Comparison of ENCODE assay signal across 1 cellular context in genomic region chr5:152437861-152438260, GRCh38.
TF ChIP-seq lines count a peak whose summit lies in the region.

No MANE protein-coding gene starts in this region.

TF ChIP-seq in H1, 55 proteins besides CTCF, POLR2A, EP300 and RAD21:
- no peak for TF ChIP-seq NRF1 (IDR thresholded peaks at IDR 0.05; ENCODE audit: low read depth, low read length)
- TF ChIP-seq CTBP2 (IDR thresholded peaks at IDR 0.05; ENCODE audit: borderline replicate concordance, insufficient read depth, insufficient read length, low read length): no peak
- peak; percentile 39; the same call in 1 of the 2 replicates for TF ChIP-seq SP1 (IDR thresholded peaks at IDR 0.05; ENCODE audit: low read depth, low read length)
- no peak for TF ChIP-seq POU5F1 (IDR thresholded peaks at IDR 0.05; ENCODE audit: low read depth, low read length)
- TF ChIP-seq, protein P1, sequence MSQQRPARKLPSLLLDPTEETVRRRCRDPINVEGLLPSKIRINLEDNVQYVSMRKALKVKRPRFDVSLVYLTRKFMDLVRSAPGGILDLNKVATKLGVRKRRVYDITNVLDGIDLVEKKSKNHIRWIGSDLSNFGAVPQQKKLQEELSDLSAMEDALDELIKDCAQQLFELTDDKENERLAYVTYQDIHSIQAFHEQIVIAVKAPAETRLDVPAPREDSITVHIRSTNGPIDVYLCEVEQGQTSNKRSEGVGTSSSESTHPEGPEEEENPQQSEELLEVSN (IDR thresholded peaks at IDR 0.05): no peak
- no peak for TF ChIP-seq CBX5 (IDR thresholded peaks at IDR 0.05; ENCODE audit: low read depth, low read length)
- TF ChIP-seq EZH2 (IDR thresholded peaks at IDR 0.05; ENCODE audit: low read depth, low read length, severe bottlenecking): no peak
- TF ChIP-seq, protein P2, sequence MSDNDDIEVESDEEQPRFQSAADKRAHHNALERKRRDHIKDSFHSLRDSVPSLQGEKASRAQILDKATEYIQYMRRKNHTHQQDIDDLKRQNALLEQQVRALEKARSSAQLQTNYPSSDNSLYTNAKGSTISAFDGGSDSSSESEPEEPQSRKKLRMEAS (IDR thresholded peaks at IDR 0.05): no peak
- TF ChIP-seq GTF2F1 (IDR thresholded peaks at IDR 0.05; ENCODE audit: borderline replicate concordance, low read depth, low read length): no peak
- TF ChIP-seq KDM5A (IDR thresholded peaks at IDR 0.05; ENCODE audit: low read length): no peak
- TF ChIP-seq SUZ12 (IDR thresholded peaks at IDR 0.05; ENCODE audit: low read length): no peak
- peak; percentile 81 for TF ChIP-seq YY1 (IDR thresholded peaks at IDR 0.05; ENCODE audit: low read depth, low read length)
- no peak for TF ChIP-seq TBP (IDR thresholded peaks at IDR 0.05; ENCODE audit: low read depth, low read length)
- TF ChIP-seq, protein P3, sequence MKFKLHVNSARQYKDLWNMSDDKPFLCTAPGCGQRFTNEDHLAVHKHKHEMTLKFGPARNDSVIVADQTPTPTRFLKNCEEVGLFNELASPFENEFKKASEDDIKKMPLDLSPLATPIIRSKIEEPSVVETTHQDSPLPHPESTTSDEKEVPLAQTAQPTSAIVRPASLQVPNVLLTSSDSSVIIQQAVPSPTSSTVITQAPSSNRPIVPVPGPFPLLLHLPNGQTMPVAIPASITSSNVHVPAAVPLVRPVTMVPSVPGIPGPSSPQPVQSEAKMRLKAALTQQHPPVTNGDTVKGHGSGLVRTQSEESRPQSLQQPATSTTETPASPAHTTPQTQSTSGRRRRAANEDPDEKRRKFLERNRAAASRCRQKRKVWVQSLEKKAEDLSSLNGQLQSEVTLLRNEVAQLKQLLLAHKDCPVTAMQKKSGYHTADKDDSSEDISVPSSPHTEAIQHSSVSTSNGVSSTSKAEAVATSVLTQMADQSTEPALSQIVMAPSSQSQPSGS (IDR thresholded peaks at IDR 0.05; ENCODE audit: low read length): 0 out of 2 replicates have a peak, but pooled peaks have one; percentile 39
- no peak for TF ChIP-seq EGR1 (IDR thresholded peaks at IDR 0.05; ENCODE audit: borderline replicate concordance, low read depth, low read length)
- TF ChIP-seq SIN3A (conservative IDR thresholded peaks at IDR 0.05 in 1 of 2, IDR thresholded peaks at IDR 0.05 in 1 of 2; ENCODE audit: low read depth in 1 of 2, low read length in 2 of 2): no peak
- TF ChIP-seq, protein P4, sequence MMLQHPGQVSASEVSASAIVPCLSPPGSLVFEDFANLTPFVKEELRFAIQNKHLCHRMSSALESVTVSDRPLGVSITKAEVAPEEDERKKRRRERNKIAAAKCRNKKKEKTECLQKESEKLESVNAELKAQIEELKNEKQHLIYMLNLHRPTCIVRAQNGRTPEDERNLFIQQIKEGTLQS (IDR thresholded peaks at IDR 0.05; ENCODE audit: insufficient read depth, low read depth, low read length): no peak
- TF ChIP-seq HDAC2 (IDR thresholded peaks at IDR 0.05; ENCODE audit: borderline replicate concordance in 1 of 2, low read depth in 2 of 2, low read length in 2 of 2): peak in 1 of 2 experiments; percentile 92; a peak in 1 of 4 replicates
- TF ChIP-seq FOSL1 (IDR thresholded peaks at IDR 0.05; ENCODE audit: insufficient read depth, low read depth, low read length): no peak
- TF ChIP-seq SAP30 (IDR thresholded peaks at IDR 0.05; ENCODE audit: insufficient read depth, insufficient replicate concordance, low read length): no peak
- no peak for TF ChIP-seq SIX5 (IDR thresholded peaks at IDR 0.05; ENCODE audit: low read depth, low read length)
- no peak for TF ChIP-seq SIRT6 (IDR thresholded peaks at IDR 0.05; ENCODE audit: low read length)
- TF ChIP-seq TEAD4 (IDR thresholded peaks at IDR 0.05; ENCODE audit: low read depth, low read length): no peak; the same call in 1 of the 2 replicates
- peak in 1 of 2 experiments; percentile 32 for TF ChIP-seq BCL11A (IDR thresholded peaks at IDR 0.05; ENCODE audit: low read depth in 2 of 2, low read length in 2 of 2)
- no peak for TF ChIP-seq CEBPB (IDR thresholded peaks at IDR 0.05; ENCODE audit: low read depth, low read length)
- TF ChIP-seq RXRA (IDR thresholded peaks at IDR 0.05; ENCODE audit: insufficient read depth, low read depth, low read length): no peak
- no peak for TF ChIP-seq MAFK (IDR thresholded peaks at IDR 0.05; ENCODE audit: low read depth, low read length)
- TF ChIP-seq CHD1 (IDR thresholded peaks at IDR 0.05; ENCODE audit: low read depth, low read length): no peak
- TF ChIP-seq CBX8 (IDR thresholded peaks at IDR 0.05; ENCODE audit: borderline replicate concordance, low read depth, low read length): no peak
- no peak for TF ChIP-seq GABPA (IDR thresholded peaks at IDR 0.05; ENCODE audit: borderline replicate concordance, insufficient read depth, low read length)
- no peak for TF ChIP-seq POLR2AphosphoS5 (IDR thresholded peaks at IDR 0.05; ENCODE audit: low read depth, low read length)
TF ChIP-seq in H1: peak in this region for 5.
